24 cellular contexts compared by ENCODE assay signal in genomic region chr3:11547498-11547897, GRCh38.
"Had no signal": no experiment of that assay in that cellular context is flagged by ENCODE, and none has a peak within 500 bp of the region (broad histone marks: within the 10 kb centered on the region; RNA-seq: fewer than 3 reads in every experiment).

No MANE protein-coding gene starts in this region.

- DNase-seq: activated CD4-positive, alpha-beta T cell treated with anti-CD3 and anti-CD28 coated beads, Interleukin-2, amount 50 U/mL, for 48 hours; activated CD4-positive, CD25-positive, alpha-beta regulatory T cell treated with anti-CD3 and anti-CD28 coated beads, Interleukin-2, amount 50 U/mL, for 72 hours; activated effector memory CD4-positive, alpha-beta T cell treated with anti-CD3 and anti-CD28 coated beads, Interleukin-2, amount 50 U/mL, for 16 hours; activated naive CD4-positive, alpha-beta T cell treated with anti-CD3 and anti-CD28 coated beads, Interleukin-2, amount 10 ng/mL, durations not matched to agents 7 days and 5 days; activated T-cell treated with anti-CD3 and anti-CD28 coated beads, Interleukin-2, amount 50 U/mL, for 4 hours; effector memory CD4-positive, alpha-beta T cell; left ventricle myocardium superior; mammary epithelial cell; midbrain; natural killer cell; stimulated activated CD4-positive, alpha-beta T cell treated with anti-CD3 and anti-CD28 coated beads, Interleukin-4, amount 100 ng/mL, for 24 hours; stimulated activated naive CD8-positive, alpha-beta T cell treated with anti-CD3 and anti-CD28 coated beads, Interleukin-15, Interleukin-2, amounts not matched to agents 100 U/mL and 50 U/mL, for 24 hours; T-helper 1 cell; upper lobe of left lung had no signal

- H3K36me3 Mint-ChIP-seq: natural killer cell had no signal

- H3K27ac Mint-ChIP-seq: activated naive CD4-positive, alpha-beta T cell treated with anti-CD3 and anti-CD28 coated beads, Interleukin-2, amount 10 ng/mL, durations not matched to agents 7 days and 5 days; natural killer cell had no signal

- ATAC-seq: esophagus mucosa, gastroesophageal sphincter, heart left ventricle, left ventricle myocardium superior, natural killer cell had no signal

- H3K4me1 ChIP-seq: prostate gland had no signal

- H3K36me3 ChIP-seq: breast epithelium, heart left ventricle, ovary, prostate gland, upper lobe of left lung, WERI-Rb-1 had no signal

- H3K9me3 ChIP-seq: breast epithelium, ovary, prostate gland had no signal

- H3K4me3 Mint-ChIP-seq: activated naive CD4-positive, alpha-beta T cell treated with anti-CD3 and anti-CD28 coated beads, Interleukin-2, amount 10 ng/mL, durations not matched to agents 7 days and 5 days; activated T-cell treated with anti-CD3 and anti-CD28 coated beads, Interleukin-2, amount 50 U/mL, for 4 hours; central memory CD8-positive, alpha-beta T cell; natural killer cell had no signal

- H3K27ac ChIP-seq: breast epithelium, gastroesophageal sphincter, heart left ventricle, ovary, prostate gland, upper lobe of left lung had no signal

- FAIRE-seq: colon, TTC549 had no signal

- H3K27me3 Mint-ChIP-seq: activated naive CD4-positive, alpha-beta T cell treated with anti-CD3 and anti-CD28 coated beads, Interleukin-2, amount 10 ng/mL, durations not matched to agents 7 days and 5 days; central memory CD8-positive, alpha-beta T cell had no signal

- H3K4me3 ChIP-seq: breast epithelium, gastroesophageal sphincter, heart left ventricle, ovary, prostate gland, upper lobe of left lung had no signal

- H3K27me3 ChIP-seq: breast epithelium, gastroesophageal sphincter, heart left ventricle, ovary, upper lobe of left lung had no signal

- H3K9me3 Mint-ChIP-seq: activated naive CD4-positive, alpha-beta T cell treated with anti-CD3 and anti-CD28 coated beads, Interleukin-2, amount 10 ng/mL, durations not matched to agents 7 days and 5 days; central memory CD8-positive, alpha-beta T cell; natural killer cell had no signal
